In genomic region chr2:212197776-212198175, GRCh38 we compare ENCODE assay signal across 20 cellular contexts.
"Had no signal": no experiment of that assay in that cellular context is flagged by ENCODE, and none has a peak within 500 bp of the region (broad histone marks: within the 10 kb centered on the region; RNA-seq: fewer than 3 reads in every experiment).

No MANE protein-coding gene starts in this region.

- ATAC-seq: K562, T-cell had no signal

- DNase-seq: Kasumi-1, MM.1S, NCI-H1092 treated with DMSO at 0.1 percent for 48 hours, NCI-H1436 treated with DMSO at 0.1 percent for 48 hours, NCI-H1694, NCI-H187 treated with DMSO at 0.1 percent for 48 hours, NCI-H2029 treated with DMSO at 0.1 percent for 48 hours, NCI-H2107, NCI-H2171 treated with DMSO at 0.1 percent for 48 hours, NCI-H345, NCI-H446 treated with DMSO at 0.1 percent for 48 hours, NCI-H524 treated with DMSO at 0.1 percent for 48 hours, NCI-H774, Right ventricle myocardium superior, RPMI8226, SIG-M5, SK-N-SH, SW 1271, T-cell had no signal
